ENCODE assay signal across 10 cellular contexts in genomic region chr20:7161690-7162089, GRCh38.
A peak's percentile ranks its signal among the peaks of the same experiment; 100 is the strongest.
DNase-seq lines count a peak whose midpoint lies in the region; ATAC-seq and TF ChIP-seq lines count a peak whose summit lies in the region.
"Had no signal": no experiment of that assay in that cellular context is flagged by ENCODE, and none has a peak within 500 bp of the region (broad histone marks: within the 10 kb centered on the region; RNA-seq: fewer than 3 reads in every experiment).

No MANE protein-coding gene starts in this region.

- TF ChIP-seq CTCF in tibial artery (IDR thresholded peaks at IDR 0.05): no peak
- no peak for TF ChIP-seq CTCF in coronary artery (IDR thresholded peaks at IDR 0.05)

- H3K4me3 ChIP-seq in tibial artery (no peak overlapping the region), coronary artery (no peak overlapping the region)
- H3K4me3 ChIP-seq: spleen, vagina had no signal

- no peaks in the 10 kb centered on the region for H3K36me3 ChIP-seq in tibial artery
- H3K36me3 ChIP-seq: spleen, vagina had no signal

- ATAC-seq in left lobe of liver (peak; percentile 90), HG02642 (IDR thresholded peaks at IDR 0.05; ENCODE audit: poor library complexity, unreplicated experiment) (no peak)

- no peaks in the 10 kb centered on the region for H3K9me3 ChIP-seq in tibial artery
- H3K9me3 ChIP-seq: vagina had no signal

- H3K27ac ChIP-seq in tibial artery (no peak overlapping the region), coronary artery (no peak overlapping the region)
- H3K27ac ChIP-seq: spleen, vagina had no signal

- intact Hi-C loops in tibial artery (cut with DNase I; ENCODE audit: low total_unique reads): no loop called here

- H3K4me1 ChIP-seq in tibial artery: no peaks in the 10 kb centered on the region
- H3K4me1 ChIP-seq: spleen, vagina had no signal

- no peaks in the 10 kb centered on the region for H3K27me3 ChIP-seq in tibial artery
- H3K27me3 ChIP-seq: spleen, vagina had no signal

- DNase-seq in D341Med (ENCODE audit: low spot score) (peak; percentile 25), M059J (ENCODE audit: low read depth) (peak; percentile 26), astrocyte of the hippocampus (ENCODE audit: low read depth, low spot score) (peak; percentile 31), left lobe of liver (ENCODE audit: low spot score) (peak; percentile 46), EL (no peak), tibial artery (no peak), coronary artery (ENCODE audit: low spot score) (no peak)
- DNase-seq: spleen had no signal

Comparison
In these comparisons a context has a peak if more than half of its experiments do, and no peak if none do; other contexts are left out.
1. DNase-seq: peak in D341Med (single experiment), M059J (single experiment), astrocyte of the hippocampus (single experiment) and left lobe of liver (single experiment); none in EL (single experiment), tibial artery (0 of 2) and coronary artery (single experiment).